ENCODE assay signal across 29 cellular contexts in the genomic region with DNA sequence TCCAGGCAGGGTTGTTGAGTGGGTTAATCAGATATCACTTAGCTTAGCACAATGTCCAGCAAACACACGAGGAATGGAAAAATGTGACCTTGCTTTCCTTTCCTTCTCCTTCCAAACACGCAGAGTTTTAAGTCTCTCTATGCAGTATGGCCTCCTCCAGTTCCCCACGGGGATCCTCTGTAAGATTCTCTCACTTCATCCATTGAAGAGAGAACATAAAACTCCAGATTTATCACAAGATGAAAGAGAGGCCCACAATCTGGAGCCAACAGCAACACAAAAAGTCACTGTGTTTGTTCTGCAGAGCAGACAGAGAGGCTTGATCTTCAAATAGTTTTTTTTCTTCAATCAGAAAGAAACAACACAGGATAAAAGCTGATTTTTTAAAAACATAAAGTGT.
"Had no signal": no experiment of that assay in that cellular context is flagged by ENCODE, and none has a peak within 500 bp of the region (broad histone marks: within the 10 kb centered on the region; RNA-seq: fewer than 3 reads in every experiment).

No MANE protein-coding gene starts in this region.

- H3K9me3 ChIP-seq: body of pancreas, esophagus muscularis mucosa, gastrocnemius medialis had no signal

- H3K27ac ChIP-seq: body of pancreas, coronary artery, dorsolateral prefrontal cortex, esophagus muscularis mucosa, foreskin keratinocyte, gastrocnemius medialis had no signal

- H3K27me3 ChIP-seq: body of pancreas, esophagus muscularis mucosa, foreskin keratinocyte, gastrocnemius medialis had no signal

- H3K9me3 Mint-ChIP-seq: activated CD4-positive, alpha-beta memory T cell treated with anti-CD3 and anti-CD28 coated beads for 36 hours; activated naive CD4-positive, alpha-beta T cell treated with anti-CD3 and anti-CD28 coated beads, Interleukin-2, amount 10 ng/mL, durations not matched to agents 7 days and 5 days; activated naive CD4-positive, alpha-beta T cell treated with anti-CD3 and anti-CD28 coated beads, Interleukin-2, amount 50 U/mL, for 72 hours; activated naive CD8-positive, alpha-beta T cell treated with anti-CD3 and anti-CD28 coated beads, Interleukin-2, amount 10 ng/mL, durations not matched to agents 7 days and 5 days; activated T-cell treated with anti-CD3 and anti-CD28 coated beads, Interleukin-2, amount 50 U/mL, for 24 hours; dendritic cell treated with granulocyte-macrophage colony-stimulating factor and Interleukin-4, amounts not matched to agents 40 ng/mL and 50 ng/mL, for 4 days had no signal

- H3K36me3 ChIP-seq: esophagus muscularis mucosa, gastrocnemius medialis had no signal

- DNase-seq: activated CD4-positive, alpha-beta memory T cell treated with anti-CD3 and anti-CD28 coated beads for 36 hours; activated CD4-positive, alpha-beta T cell treated with anti-CD3 and anti-CD28 coated beads for 36 hours; activated CD4-positive, alpha-beta T cell treated with anti-CD3 and anti-CD28 coated beads, Interleukin-2, amount 10 ng/mL, durations not matched to agents 24 days and 14 days; activated CD4-positive, CD25-positive, alpha-beta regulatory T cell; activated CD4-positive, CD25-positive, alpha-beta regulatory T cell treated with anti-CD3 and anti-CD28 coated beads, Interleukin-2, amount 50 U/mL, for 72 hours; activated CD8-positive, alpha-beta memory T cell treated with anti-CD3 and anti-CD28 coated beads, Interleukin-2, amount 50 U/mL, for 48 hours; activated gamma-delta T cell; activated naive CD4-positive, alpha-beta T cell; activated naive CD4-positive, alpha-beta T cell treated with anti-CD3 and anti-CD28 coated beads, Interleukin-2, amount 10 ng/mL, durations not matched to agents 7 days and 5 days; activated naive CD8-positive, alpha-beta T cell treated with anti-CD3 and anti-CD28 coated beads, Interleukin-2, amount 10 ng/mL, durations not matched to agents 7 days and 5 days; activated T-cell treated with anti-CD3 and anti-CD28 coated beads for 4 hours; activated T-cell treated with anti-CD3 and anti-CD28 coated beads, Interleukin-2, amount 50 U/mL, for 24 hours; activated T-cell treated with anti-CD3 and anti-CD28 coated beads, Interleukin-2, amount 50 U/mL, for 72 hours; anterior cingulate cortex; body of pancreas; dorsolateral prefrontal cortex; effector memory CD4-positive, alpha-beta T cell; endodermal cell; erythroblast; foreskin keratinocyte; gastrocnemius medialis; T-helper 2 cell had no signal

- H3K4me1 ChIP-seq: body of pancreas, esophagus muscularis mucosa, foreskin keratinocyte, gastrocnemius medialis had no signal

- H3K4me3 Mint-ChIP-seq: activated CD4-positive, alpha-beta memory T cell treated with anti-CD3 and anti-CD28 coated beads for 36 hours; activated CD4-positive, alpha-beta T cell treated with anti-CD3 and anti-CD28 coated beads for 36 hours; activated CD4-positive, alpha-beta T cell treated with anti-CD3 and anti-CD28 coated beads, Interleukin-2, amount 10 ng/mL, durations not matched to agents 24 days and 14 days; activated naive CD4-positive, alpha-beta T cell treated with anti-CD3 and anti-CD28 coated beads, Interleukin-2, amount 10 ng/mL, durations not matched to agents 7 days and 5 days; activated naive CD8-positive, alpha-beta T cell treated with anti-CD3 and anti-CD28 coated beads, Interleukin-2, amount 10 ng/mL, durations not matched to agents 7 days and 5 days; activated T-cell treated with anti-CD3 and anti-CD28 coated beads, Interleukin-2, amount 50 U/mL, for 24 hours; activated T-cell treated with anti-CD3 and anti-CD28 coated beads, Interleukin-2, amount 50 U/mL, for 72 hours; central memory CD8-positive, alpha-beta T cell; dendritic cell treated with granulocyte-macrophage colony-stimulating factor and Interleukin-4, amounts not matched to agents 40 ng/mL and 50 ng/mL, for 4 days; endodermal cell had no signal

- H3K4me3 ChIP-seq: body of pancreas, coronary artery, dorsolateral prefrontal cortex, esophagus muscularis mucosa, gastrocnemius medialis had no signal

- H3K27me3 Mint-ChIP-seq: activated CD4-positive, alpha-beta memory T cell treated with anti-CD3 and anti-CD28 coated beads for 36 hours; activated CD4-positive, alpha-beta T cell treated with anti-CD3 and anti-CD28 coated beads for 36 hours; activated CD4-positive, alpha-beta T cell treated with anti-CD3 and anti-CD28 coated beads, Interleukin-2, amount 10 ng/mL, durations not matched to agents 24 days and 14 days; activated naive CD4-positive, alpha-beta T cell treated with anti-CD3 and anti-CD28 coated beads, Interleukin-2, amount 10 ng/mL, durations not matched to agents 7 days and 5 days; activated naive CD8-positive, alpha-beta T cell treated with anti-CD3 and anti-CD28 coated beads, Interleukin-2, amount 10 ng/mL, durations not matched to agents 7 days and 5 days; activated T-cell treated with anti-CD3 and anti-CD28 coated beads, Interleukin-2, amount 50 U/mL, for 24 hours; central memory CD8-positive, alpha-beta T cell; dendritic cell treated with granulocyte-macrophage colony-stimulating factor and Interleukin-4, amounts not matched to agents 40 ng/mL and 50 ng/mL, for 4 days had no signal

- FAIRE-seq: astrocyte, bronchial epithelial cell had no signal

- H3K36me3 Mint-ChIP-seq: activated CD4-positive, alpha-beta memory T cell treated with anti-CD3 and anti-CD28 coated beads for 36 hours; activated naive CD4-positive, alpha-beta T cell treated with anti-CD3 and anti-CD28 coated beads, Interleukin-2, amount 10 ng/mL, durations not matched to agents 7 days and 5 days; activated naive CD4-positive, alpha-beta T cell treated with anti-CD3 and anti-CD28 coated beads, Interleukin-2, amount 50 U/mL, for 72 hours; activated naive CD8-positive, alpha-beta T cell treated with anti-CD3 and anti-CD28 coated beads, Interleukin-2, amount 10 ng/mL, durations not matched to agents 7 days and 5 days had no signal

- H3K4me1 Mint-ChIP-seq: activated CD4-positive, alpha-beta T cell treated with anti-CD3 and anti-CD28 coated beads for 36 hours; activated CD4-positive, alpha-beta T cell treated with anti-CD3 and anti-CD28 coated beads, Interleukin-2, amount 10 ng/mL, durations not matched to agents 24 days and 14 days; activated naive CD4-positive, alpha-beta T cell treated with anti-CD3 and anti-CD28 coated beads, Interleukin-2, amount 10 ng/mL, durations not matched to agents 7 days and 5 days; activated naive CD8-positive, alpha-beta T cell treated with anti-CD3 and anti-CD28 coated beads, Interleukin-2, amount 10 ng/mL, durations not matched to agents 7 days and 5 days; central memory CD8-positive, alpha-beta T cell had no signal

- H3K27ac Mint-ChIP-seq: activated CD4-positive, alpha-beta memory T cell treated with anti-CD3 and anti-CD28 coated beads for 36 hours; activated CD4-positive, alpha-beta T cell treated with anti-CD3 and anti-CD28 coated beads for 36 hours; activated CD4-positive, alpha-beta T cell treated with anti-CD3 and anti-CD28 coated beads, Interleukin-2, amount 10 ng/mL, durations not matched to agents 24 days and 14 days; activated naive CD4-positive, alpha-beta T cell treated with anti-CD3 and anti-CD28 coated beads, Interleukin-2, amount 10 ng/mL, durations not matched to agents 7 days and 5 days; activated naive CD4-positive, alpha-beta T cell treated with anti-CD3 and anti-CD28 coated beads, Interleukin-2, amount 50 U/mL, for 72 hours; activated naive CD8-positive, alpha-beta T cell treated with anti-CD3 and anti-CD28 coated beads, Interleukin-2, amount 10 ng/mL, durations not matched to agents 7 days and 5 days; activated T-cell treated with anti-CD3 and anti-CD28 coated beads, Interleukin-2, amount 50 U/mL, for 24 hours; dendritic cell treated with granulocyte-macrophage colony-stimulating factor and Interleukin-4, amounts not matched to agents 40 ng/mL and 50 ng/mL, for 4 days; endodermal cell had no signal
